In the genomic region with DNA sequence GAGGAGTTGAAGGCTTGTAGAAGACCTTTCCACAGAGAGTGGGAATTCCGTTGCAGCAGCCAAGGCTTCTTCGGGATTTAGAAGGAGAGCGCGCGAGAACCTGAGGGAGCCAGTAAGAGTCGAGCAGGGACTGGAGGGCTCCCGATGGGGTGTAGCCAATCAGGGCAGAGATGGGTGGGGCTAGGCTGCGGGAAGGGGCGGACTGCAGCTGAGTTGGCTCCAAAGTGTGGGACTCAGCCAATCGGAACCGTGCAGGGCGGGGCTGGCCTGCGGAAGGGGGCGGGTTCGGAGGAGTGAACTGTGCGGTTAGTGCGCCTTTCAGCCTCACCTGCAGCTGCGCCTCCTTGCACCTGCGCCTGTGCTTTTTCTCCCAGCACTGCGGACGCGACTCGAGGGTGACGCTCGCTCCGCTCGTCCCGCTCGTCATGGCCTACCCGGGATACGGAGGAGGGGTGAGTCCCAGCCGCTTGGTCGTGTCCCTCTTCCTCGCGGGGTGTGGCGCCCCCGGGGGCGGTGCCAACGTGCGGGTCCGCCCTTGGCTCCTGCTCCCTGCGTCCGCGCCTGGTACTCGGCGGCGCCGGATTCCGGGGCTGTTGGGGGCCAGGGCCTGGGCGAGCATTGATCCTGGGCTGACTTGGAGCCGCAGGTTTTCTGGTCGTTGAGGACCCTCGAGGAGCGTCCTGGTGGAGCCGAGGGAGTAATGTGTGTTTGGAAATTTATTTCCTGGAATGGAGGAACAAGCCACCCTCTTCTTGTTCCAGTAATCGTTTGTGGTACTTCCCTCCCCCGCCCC, we compare ENCODE assay signal across 1 cellular context.
A peak's percentile ranks its signal among the peaks of the same experiment; 100 is the strongest.
TF ChIP-seq lines count a peak whose summit lies in the region.

A gene with protein sequence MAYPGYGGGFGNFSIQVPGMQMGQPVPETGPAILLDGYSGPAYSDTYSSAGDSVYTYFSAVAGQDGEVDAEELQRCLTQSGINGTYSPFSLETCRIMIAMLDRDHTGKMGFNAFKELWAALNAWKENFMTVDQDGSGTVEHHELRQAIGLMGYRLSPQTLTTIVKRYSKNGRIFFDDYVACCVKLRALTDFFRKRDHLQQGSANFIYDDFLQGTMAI (plus strand): TSS at position 309 of the 793 bp plus-strand sequence. CDS start 117 bp downstream, at position 426.

TF ChIP-seq in SK-N-SH, 30 proteins besides CTCF, POLR2A, EP300 and RAD21 (continued from another document):
- TF ChIP-seq, protein P1, sequence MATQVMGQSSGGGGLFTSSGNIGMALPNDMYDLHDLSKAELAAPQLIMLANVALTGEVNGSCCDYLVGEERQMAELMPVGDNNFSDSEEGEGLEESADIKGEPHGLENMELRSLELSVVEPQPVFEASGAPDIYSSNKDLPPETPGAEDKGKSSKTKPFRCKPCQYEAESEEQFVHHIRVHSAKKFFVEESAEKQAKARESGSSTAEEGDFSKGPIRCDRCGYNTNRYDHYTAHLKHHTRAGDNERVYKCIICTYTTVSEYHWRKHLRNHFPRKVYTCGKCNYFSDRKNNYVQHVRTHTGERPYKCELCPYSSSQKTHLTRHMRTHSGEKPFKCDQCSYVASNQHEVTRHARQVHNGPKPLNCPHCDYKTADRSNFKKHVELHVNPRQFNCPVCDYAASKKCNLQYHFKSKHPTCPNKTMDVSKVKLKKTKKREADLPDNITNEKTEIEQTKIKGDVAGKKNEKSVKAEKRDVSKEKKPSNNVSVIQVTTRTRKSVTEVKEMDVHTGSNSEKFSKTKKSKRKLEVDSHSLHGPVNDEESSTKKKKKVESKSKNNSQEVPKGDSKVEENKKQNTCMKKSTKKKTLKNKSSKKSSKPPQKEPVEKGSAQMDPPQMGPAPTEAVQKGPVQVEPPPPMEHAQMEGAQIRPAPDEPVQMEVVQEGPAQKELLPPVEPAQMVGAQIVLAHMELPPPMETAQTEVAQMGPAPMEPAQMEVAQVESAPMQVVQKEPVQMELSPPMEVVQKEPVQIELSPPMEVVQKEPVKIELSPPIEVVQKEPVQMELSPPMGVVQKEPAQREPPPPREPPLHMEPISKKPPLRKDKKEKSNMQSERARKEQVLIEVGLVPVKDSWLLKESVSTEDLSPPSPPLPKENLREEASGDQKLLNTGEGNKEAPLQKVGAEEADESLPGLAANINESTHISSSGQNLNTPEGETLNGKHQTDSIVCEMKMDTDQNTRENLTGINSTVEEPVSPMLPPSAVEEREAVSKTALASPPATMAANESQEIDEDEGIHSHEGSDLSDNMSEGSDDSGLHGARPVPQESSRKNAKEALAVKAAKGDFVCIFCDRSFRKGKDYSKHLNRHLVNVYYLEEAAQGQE (IDR thresholded peaks at IDR 0.05; ENCODE audit: low read depth, low read length), result no peak
- TF ChIP-seq FOXJ3 (CRISPR knock-in tag; IDR thresholded peaks at IDR 0.05) (no peak), TAF1 (IDR thresholded peaks at IDR 0.05; ENCODE audit: borderline replicate concordance, low read depth, low read length) (peak; percentile 63; the same call in 1 of the 2 replicates), RFX5 (IDR thresholded peaks at IDR 0.05; ENCODE audit: low read length) (peak; percentile 72; the same call in 1 of the 2 replicates), ELF1 (IDR thresholded peaks at IDR 0.05) (peak; percentile 18; the same call in 1 of the 2 replicates), CHD2 (IDR thresholded peaks at IDR 0.05; ENCODE audit: low read length, partially characterized antibody) (peak; percentile 98), SIN3A (IDR thresholded peaks at IDR 0.05; ENCODE audit: borderline replicate concordance, low read depth, low read length) (0 out of 2 replicates have a peak, but pooled peaks have one; percentile 34), TEAD4 (IDR thresholded peaks at IDR 0.05; ENCODE audit: borderline replicate concordance, insufficient read depth) (no peak)
- TF ChIP-seq, protein P2, sequence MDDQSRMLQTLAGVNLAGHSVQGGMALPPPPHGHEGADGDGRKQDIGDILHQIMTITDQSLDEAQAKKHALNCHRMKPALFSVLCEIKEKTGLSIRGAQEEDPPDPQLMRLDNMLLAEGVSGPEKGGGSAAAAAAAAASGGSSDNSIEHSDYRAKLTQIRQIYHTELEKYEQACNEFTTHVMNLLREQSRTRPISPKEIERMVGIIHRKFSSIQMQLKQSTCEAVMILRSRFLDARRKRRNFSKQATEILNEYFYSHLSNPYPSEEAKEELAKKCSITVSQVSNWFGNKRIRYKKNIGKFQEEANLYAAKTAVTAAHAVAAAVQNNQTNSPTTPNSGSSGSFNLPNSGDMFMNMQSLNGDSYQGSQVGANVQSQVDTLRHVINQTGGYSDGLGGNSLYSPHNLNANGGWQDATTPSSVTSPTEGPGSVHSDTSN (IDR thresholded peaks at IDR 0.05), result no peak
- TF ChIP-seq, protein P3, sequence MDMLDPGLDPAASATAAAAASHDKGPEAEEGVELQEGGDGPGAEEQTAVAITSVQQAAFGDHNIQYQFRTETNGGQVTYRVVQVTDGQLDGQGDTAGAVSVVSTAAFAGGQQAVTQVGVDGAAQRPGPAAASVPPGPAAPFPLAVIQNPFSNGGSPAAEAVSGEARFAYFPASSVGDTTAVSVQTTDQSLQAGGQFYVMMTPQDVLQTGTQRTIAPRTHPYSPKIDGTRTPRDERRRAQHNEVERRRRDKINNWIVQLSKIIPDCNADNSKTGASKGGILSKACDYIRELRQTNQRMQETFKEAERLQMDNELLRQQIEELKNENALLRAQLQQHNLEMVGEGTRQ (IDR thresholded peaks at IDR 0.05; ENCODE audit: borderline replicate concordance, low read depth, low read length), result no peak
- TF ChIP-seq, protein P4, sequence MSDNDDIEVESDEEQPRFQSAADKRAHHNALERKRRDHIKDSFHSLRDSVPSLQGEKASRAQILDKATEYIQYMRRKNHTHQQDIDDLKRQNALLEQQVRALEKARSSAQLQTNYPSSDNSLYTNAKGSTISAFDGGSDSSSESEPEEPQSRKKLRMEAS (IDR thresholded peaks at IDR 0.05; ENCODE audit: low read depth), result peak; percentile 15; the same call in 1 of the 2 replicates
